10 cellular contexts compared by ENCODE assay signal in genomic region chr3:179493260-179493659, GRCh38. TPM values are rescaled to one million over a fixed set of nuclear protein-coding genes. Genes with fewer than 3 reads are reported as not detected.
"Had no signal": no experiment of that assay in that cellular context is flagged by ENCODE, and none has a peak within 500 bp of the region (broad histone marks: within the 10 kb centered on the region; RNA-seq: fewer than 3 reads in every experiment).

No MANE protein-coding gene starts in this region.

- H3K4me3 ChIP-seq: GM23338 had no signal

- FAIRE-seq: H1, H54, HTR-8/SVneo had no signal

- H2AFZ ChIP-seq: GM23338 had no signal

- DNase-seq: H9, HCEC 1CT, HFFc6, Kasumi-1, KG1 had no signal

- H3K4me2 ChIP-seq: GM23338 had no signal

- ATAC-seq: GM23338 had no signal

RNA-seq across cellular contexts. Expression of gene GNB4, which starts 42.0 kb away (rescaled TPM):
- total RNA-seq: HT-29 had no signal
